2 cellular contexts compared by ENCODE assay signal in genomic region chr11:33457948-33458347, GRCh38.
TF ChIP-seq lines count a peak whose summit lies in the region.

No MANE protein-coding gene starts in this region.

TF ChIP-seq in SK-N-SH, 30 proteins besides CTCF, POLR2A, EP300 and RAD21 (continued from another document):
- no peak for TF ChIP-seq IRF3 (IDR thresholded peaks at IDR 0.05; ENCODE audit: low read depth, low read length)

TF ChIP-seq in SK-N-SH treated with all-trans-retinoic acid at 6 μM for 48 hours, 23 proteins besides CTCF, POLR2A, EP300 and RAD21 (continued from another document):
- TF ChIP-seq CSRNP3 (CRISPR knock-in tag; IDR thresholded peaks at IDR 0.05) (no peak), ARNTL (CRISPR knock-in tag; IDR thresholded peaks at IDR 0.05; ENCODE audit: borderline replicate concordance, low read depth) (no peak), ISL1 (CRISPR knock-in tag; IDR thresholded peaks at IDR 0.05) (no peak), CSDC2 (CRISPR knock-in tag; IDR thresholded peaks at IDR 0.05) (no peak), ZNF8 (CRISPR knock-in tag; IDR thresholded peaks at IDR 0.05) (no peak)
